In the genomic region with DNA sequence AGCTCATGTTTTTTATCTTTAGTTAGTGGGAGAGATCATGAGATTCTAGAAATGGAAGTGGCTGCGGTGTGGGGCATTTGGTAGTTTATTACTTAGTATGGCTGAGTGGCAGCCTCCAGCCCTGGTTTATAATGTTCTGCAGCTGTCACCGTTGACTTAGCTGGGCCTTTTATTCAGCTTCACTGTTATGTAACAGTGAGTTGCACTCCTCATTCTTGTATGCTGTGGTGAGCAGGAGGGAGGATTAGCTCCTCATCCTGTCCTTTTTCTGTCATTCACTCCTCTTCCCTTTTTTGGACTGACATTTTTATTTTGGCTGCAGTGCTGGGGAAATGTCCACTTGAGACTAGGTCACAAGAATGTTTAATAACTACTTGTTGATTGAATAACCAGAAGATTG, we compare ENCODE assay signal across 10 cellular contexts. TPM values are rescaled to one million over a fixed set of nuclear protein-coding genes. Genes with fewer than 3 reads are reported as not detected.
A peak's percentile ranks its signal among the peaks of the same experiment; 100 is the strongest.
DNase-seq lines count a peak whose midpoint lies in the region; ATAC-seq and TF ChIP-seq lines count a peak whose summit lies in the region.
"Had no signal": no experiment of that assay in that cellular context is flagged by ENCODE, and none has a peak within 500 bp of the region (broad histone marks: within the 10 kb centered on the region; RNA-seq: fewer than 3 reads in every experiment).

No MANE protein-coding gene starts in this region.

- H4K20me1 ChIP-seq in SK-N-SH (ENCODE audit: insufficient read depth) = no peaks in the 10 kb centered on the region

- H3K4me1 ChIP-seq in SK-N-SH (ENCODE audit: control insufficient read depth in 1 of 2, insufficient read depth in 2 of 2, low read depth in 1 of 2, low read length in 1 of 2) (peaks cover 0 to 5% of the 10 kb centered on the region in 2 experiments; a peak in 1 of 4 replicates), spleen (peaks cover 6 to 50% (median 24%) of the 10 kb centered on the region in 6 donors)

- H3K9ac ChIP-seq in SK-N-SH = no peak overlapping the region

- no peaks in the 10 kb centered on the region for H3K9me3 ChIP-seq in SK-N-SH
- no peaks in the 10 kb centered on the region for H3K9me3 ChIP-seq in spleen

- TF ChIP-seq EP300 in SK-N-SH (IDR thresholded peaks at IDR 0.05; ENCODE audit: borderline replicate concordance in 1 of 2, low read depth in 1 of 2, low read length in 1 of 2) = no peak

- H2AFZ ChIP-seq in SK-N-SH (ENCODE audit: low read depth) = no peak overlapping the region

- 35% methylated on average over 2 of the region's 2 CpGs for WGBS in SK-N-SH (ENCODE audit: low lambda C conversion rate)
- WGBS in spleen, 5 donors = 23 to 30% (median 25%) methylated on average over 2 of the region's 2 CpGs

- no peak for TF ChIP-seq POLR2A in spleen (IDR thresholded peaks at IDR 0.05)

- intact Hi-C loops in spleen (cut with DNase I; ENCODE audit: low total_unique reads) = no loop called here

- TF ChIP-seq CTCF in SK-N-SH (IDR thresholded peaks at IDR 0.05) (no peak), spleen (IDR thresholded peaks at IDR 0.05 in 8 of 11, conservative IDR thresholded peaks at IDR 0.05 in 3 of 11) (no peak)

- H3K36me3 ChIP-seq in SK-N-SH (replicated peaks in 1 of 2; ENCODE audit: control insufficient read depth in 1 of 2, insufficient read depth in 2 of 2, low read length in 1 of 2) (no peaks in the 10 kb centered on the region), spleen (peaks cover 0 to 34% (median 2%) of the 10 kb centered on the region in 6 donors)

- no peaks in the 10 kb centered on the region for H3K9me2 ChIP-seq in SK-N-SH

- ATAC-seq in SK-N-SH treated with all-trans-retinoic acid at 6 μM for 48 hours (peak; percentile 44; the same call in 1 of the 3 replicates), HG03175 (IDR thresholded peaks at IDR 0.05; ENCODE audit: unreplicated experiment) (no peak)
- ATAC-seq: stimulated activated naive CD8-positive, alpha-beta T cell treated with anti-CD3 and anti-CD28 coated beads, Interleukin-15, Interleukin-2, amounts not matched to agents 100 U/mL and 50 U/mL, for 24 hours had no signal

- POLR2A ChIA-PET in SK-N-SH (lab: Yijun Ruan, JAX) = interaction anchor here (0.6 kb wide), 1 partner anchor 709 kb away, joined by 4 read pairs; no protein-coding TSS in a partner anchor

- H3F3A ChIP-seq in SK-N-SH (replicated peaks; ENCODE audit: insufficient read depth) = no peaks in the 10 kb centered on the region

- H3K27ac ChIP-seq in SK-N-SH (ENCODE audit: low read depth in 2 of 2, low read length in 1 of 2) (no peak overlapping the region), layer of hippocampus (ENCODE audit: low read depth, low read length) (peak overlapping the region; percentile 8), spleen (peak overlapping the region in 6 of 8 donors; percentile 21 to 56 (median 46))

- H3K79me2 ChIP-seq in SK-N-SH (ENCODE audit: insufficient read depth) = peaks cover 50% of the 10 kb centered on the region

- H3K27me3 ChIP-seq in SK-N-SH (ENCODE audit: insufficient read depth) = no peaks in the 10 kb centered on the region
- no peaks in the 10 kb centered on the region for H3K27me3 ChIP-seq in layer of hippocampus (ENCODE audit: control insufficient read depth, insufficient read depth, low read length)
- no peaks in the 10 kb centered on the region for H3K27me3 ChIP-seq in spleen (replicated peaks in 1 of 7)

- DNase-seq in SK-N-SH = no peak
- DNase-seq in OCI-M1 (lab: John Stamatoyannopoulos, UW) = peak; percentile 37
- DNase-seq in spleen = no peak
- DNase-seq in iPS-NIHi11 (ENCODE audit: low spot score) = no peak
- no peak for DNase-seq in NCI-H510A (lab: John Stamatoyannopoulos, UW)
- DNase-seq: NCI-H446 treated with DMSO at 0.1 percent for 48 hours; stimulated activated naive CD8-positive, alpha-beta T cell treated with anti-CD3 and anti-CD28 coated beads, Interleukin-15, Interleukin-2, amounts not matched to agents 100 U/mL and 50 U/mL, for 24 hours had no signal

- H3K4me2 ChIP-seq in SK-N-SH = no peak overlapping the region

- H3K4me3 ChIP-seq in SK-N-SH (ENCODE audit: low read depth in 2 of 2, low read length in 1 of 2) (no peak overlapping the region), spleen (no peak overlapping the region)

- TF ChIP-seq RAD21 in SK-N-SH (IDR thresholded peaks at IDR 0.05; ENCODE audit: low read length) = no peak

- CTCF ChIA-PET in SK-N-SH (lab: Yijun Ruan, JAX) = interaction anchor here (0.6 to 1.6 kb wide), 6 partner anchors 26 to 114 kb away, joined by 3 to 6 read pairs (median 4); no protein-coding TSS in a partner anchor

TF ChIP-seq in SK-N-SH treated with all-trans-retinoic acid at 6 μM for 48 hours, 23 proteins besides CTCF, POLR2A, EP300 and RAD21 (continues in another document):
- TF ChIP-seq CSRNP3 (CRISPR knock-in tag; IDR thresholded peaks at IDR 0.05) = no peak
- no peak for TF ChIP-seq ARNTL (CRISPR knock-in tag; IDR thresholded peaks at IDR 0.05; ENCODE audit: borderline replicate concordance, low read depth)
- TF ChIP-seq SNAI2 (CRISPR knock-in tag; IDR thresholded peaks at IDR 0.05) = no peak
- TF ChIP-seq, protein P1, sequence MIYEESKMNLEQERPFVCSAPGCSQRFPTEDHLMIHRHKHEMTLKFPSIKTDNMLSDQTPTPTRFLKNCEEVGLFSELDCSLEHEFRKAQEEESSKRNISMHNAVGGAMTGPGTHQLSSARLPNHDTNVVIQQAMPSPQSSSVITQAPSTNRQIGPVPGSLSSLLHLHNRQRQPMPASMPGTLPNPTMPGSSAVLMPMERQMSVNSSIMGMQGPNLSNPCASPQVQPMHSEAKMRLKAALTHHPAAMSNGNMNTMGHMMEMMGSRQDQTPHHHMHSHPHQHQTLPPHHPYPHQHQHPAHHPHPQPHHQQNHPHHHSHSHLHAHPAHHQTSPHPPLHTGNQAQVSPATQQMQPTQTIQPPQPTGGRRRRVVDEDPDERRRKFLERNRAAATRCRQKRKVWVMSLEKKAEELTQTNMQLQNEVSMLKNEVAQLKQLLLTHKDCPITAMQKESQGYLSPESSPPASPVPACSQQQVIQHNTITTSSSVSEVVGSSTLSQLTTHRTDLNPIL (CRISPR knock-in tag; IDR thresholded peaks at IDR 0.05; ENCODE audit: low read depth) = no peak
- TF ChIP-seq RARB (CRISPR knock-in tag; IDR thresholded peaks at IDR 0.05) = no peak
- no peak for TF ChIP-seq ZNF70 (CRISPR knock-in tag; IDR thresholded peaks at IDR 0.05)
- TF ChIP-seq BACH2 (CRISPR knock-in tag; IDR thresholded peaks at IDR 0.05; ENCODE audit: borderline replicate concordance) = no peak

TF ChIP-seq in SK-N-SH, 30 proteins besides CTCF, POLR2A, EP300 and RAD21 (continues in another document):
- TF ChIP-seq EZH2phosphoT487 (IDR thresholded peaks at IDR 0.05; ENCODE audit: borderline replicate concordance, low read depth) (no peak), RCOR1 (IDR thresholded peaks at IDR 0.05; ENCODE audit: low read length) (no peak), MEF2A (IDR thresholded peaks at IDR 0.05; ENCODE audit: borderline replicate concordance, low read depth) (no peak), SIN3A (IDR thresholded peaks at IDR 0.05; ENCODE audit: borderline replicate concordance, low read depth, low read length) (no peak), YY1 (IDR thresholded peaks at IDR 0.05; ENCODE audit: low read depth) (no peak), IRF3 (IDR thresholded peaks at IDR 0.05; ENCODE audit: low read depth, low read length) (no peak), ELF1 (IDR thresholded peaks at IDR 0.05) (no peak), POLR2AphosphoS5 (IDR thresholded peaks at IDR 0.05; ENCODE audit: low read depth, low read length) (no peak), FOXJ3 (CRISPR knock-in tag; IDR thresholded peaks at IDR 0.05) (no peak), JUND (IDR thresholded peaks at IDR 0.05) (no peak)
- TF ChIP-seq, protein P2, sequence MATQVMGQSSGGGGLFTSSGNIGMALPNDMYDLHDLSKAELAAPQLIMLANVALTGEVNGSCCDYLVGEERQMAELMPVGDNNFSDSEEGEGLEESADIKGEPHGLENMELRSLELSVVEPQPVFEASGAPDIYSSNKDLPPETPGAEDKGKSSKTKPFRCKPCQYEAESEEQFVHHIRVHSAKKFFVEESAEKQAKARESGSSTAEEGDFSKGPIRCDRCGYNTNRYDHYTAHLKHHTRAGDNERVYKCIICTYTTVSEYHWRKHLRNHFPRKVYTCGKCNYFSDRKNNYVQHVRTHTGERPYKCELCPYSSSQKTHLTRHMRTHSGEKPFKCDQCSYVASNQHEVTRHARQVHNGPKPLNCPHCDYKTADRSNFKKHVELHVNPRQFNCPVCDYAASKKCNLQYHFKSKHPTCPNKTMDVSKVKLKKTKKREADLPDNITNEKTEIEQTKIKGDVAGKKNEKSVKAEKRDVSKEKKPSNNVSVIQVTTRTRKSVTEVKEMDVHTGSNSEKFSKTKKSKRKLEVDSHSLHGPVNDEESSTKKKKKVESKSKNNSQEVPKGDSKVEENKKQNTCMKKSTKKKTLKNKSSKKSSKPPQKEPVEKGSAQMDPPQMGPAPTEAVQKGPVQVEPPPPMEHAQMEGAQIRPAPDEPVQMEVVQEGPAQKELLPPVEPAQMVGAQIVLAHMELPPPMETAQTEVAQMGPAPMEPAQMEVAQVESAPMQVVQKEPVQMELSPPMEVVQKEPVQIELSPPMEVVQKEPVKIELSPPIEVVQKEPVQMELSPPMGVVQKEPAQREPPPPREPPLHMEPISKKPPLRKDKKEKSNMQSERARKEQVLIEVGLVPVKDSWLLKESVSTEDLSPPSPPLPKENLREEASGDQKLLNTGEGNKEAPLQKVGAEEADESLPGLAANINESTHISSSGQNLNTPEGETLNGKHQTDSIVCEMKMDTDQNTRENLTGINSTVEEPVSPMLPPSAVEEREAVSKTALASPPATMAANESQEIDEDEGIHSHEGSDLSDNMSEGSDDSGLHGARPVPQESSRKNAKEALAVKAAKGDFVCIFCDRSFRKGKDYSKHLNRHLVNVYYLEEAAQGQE (IDR thresholded peaks at IDR 0.05; ENCODE audit: low read depth, low read length) = no peak
- TF ChIP-seq, protein P3, sequence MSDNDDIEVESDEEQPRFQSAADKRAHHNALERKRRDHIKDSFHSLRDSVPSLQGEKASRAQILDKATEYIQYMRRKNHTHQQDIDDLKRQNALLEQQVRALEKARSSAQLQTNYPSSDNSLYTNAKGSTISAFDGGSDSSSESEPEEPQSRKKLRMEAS (IDR thresholded peaks at IDR 0.05; ENCODE audit: low read depth) = no peak

RNA-seq across cellular contexts. Expression of gene RAD54L2, which starts 29.5 kb away (rescaled TPM):
- polyA plus RNA-seq in SK-N-SH (2012; rRNA removed) (3.6 and 4.1 TPM in 2 replicates), spleen (1 to 10 TPM; 1.4 to 4.3 (median 2.2) TPM)
- polyA plus RNA-seq in SK-N-SH (2012; cell fraction: cytosol; rRNA removed) = 1.6 and 2.0 TPM in 2 replicates
- 9.8 and 12.6 TPM in 2 replicates for polyA plus RNA-seq in SK-N-SH (2012; cell fraction: nucleus; rRNA removed)
- 10 to 100 TPM; 22.8 to 36.7 (median 32.4) TPM for total RNA-seq in spleen

Comparison
In these comparisons a context has a peak if more than half of its experiments do, and no peak if none do; other contexts are left out.
1. H3K27ac ChIP-seq: peak in layer of hippocampus (single experiment) and spleen (6 of 8); none in SK-N-SH (0 of 2).